Comparison of ENCODE assay signal across 1 cellular context in genomic region chr12:26846419-26846818, GRCh38.
TF ChIP-seq lines count a peak whose summit lies in the region.

No MANE protein-coding gene starts in this region.

TF ChIP-seq in GM23338, 12 proteins besides CTCF, POLR2A, EP300 and RAD21 (continued from another document):
- TF ChIP-seq ZNF462 (CRISPR knock-in tag; IDR thresholded peaks at IDR 0.05) (no peak), STAT1 (IDR thresholded peaks at IDR 0.05; ENCODE audit: unreplicated experiment) (no peak), ZNF114 (CRISPR knock-in tag; IDR thresholded peaks at IDR 0.05) (no peak), NANOG (IDR thresholded peaks at IDR 0.05; ENCODE audit: borderline replicate concordance) (no peak), ZNF331 (CRISPR knock-in tag; IDR thresholded peaks at IDR 0.05; ENCODE audit: low read depth) (no peak), EZH2 (IDR thresholded peaks at IDR 0.05; ENCODE audit: low read depth, unreplicated experiment) (no peak), REST (IDR thresholded peaks at IDR 0.05; ENCODE audit: unreplicated experiment) (no peak)
